ENCODE assay signal across 8 cellular contexts in genomic region chr7:24477807-24478655, GRCh38.
DNase-seq lines count a peak whose midpoint lies in the region; ATAC-seq, FAIRE-seq and TF ChIP-seq lines count a peak whose summit lies in the region.

No MANE protein-coding gene starts in this region.

- TF ChIP-seq CTCF in K562 (IDR thresholded peaks at IDR 0.05 in 2 of 3, conservative IDR thresholded peaks at IDR 0.05 in 1 of 3; ENCODE audit: insufficient read depth in 2 of 3, low read depth in 1 of 3, low read length in 3 of 3) (no peak), liver (IDR thresholded peaks at IDR 0.05; ENCODE audit: low read depth, low read length, missing input control) (no peak)

- no peaks in the 10 kb centered on the region for H3K36me3 ChIP-seq in K562 (ENCODE audit: control insufficient read depth, insufficient read depth, low read length)
- H3K36me3 ChIP-seq in liver (ENCODE audit: control insufficient read depth in 4 of 4, insufficient read depth in 3 of 4, low read depth in 1 of 4, low read length in 3 of 4) = no peaks in the 10 kb centered on the region

- TF ChIP-seq POLR2A in K562 (conservative IDR thresholded peaks at IDR 0.05) = no peak

- intact Hi-C loops in K562 (cut with micrococcal nuclease) = no loop called here

- H3K27me3 ChIP-seq in K562 (ENCODE audit: control insufficient read depth in 2 of 2, insufficient read depth in 2 of 2, low read length in 2 of 2) (no peaks in the 10 kb centered on the region; a peak in 1 of 5 replicates), liver (ENCODE audit: control insufficient read depth in 4 of 4, insufficient read depth in 4 of 4, low read length in 3 of 4) (no peaks in the 10 kb centered on the region)

- H4K20me1 ChIP-seq in K562 (replicated peaks; ENCODE audit: control insufficient read depth, insufficient read depth, low read length) = no peaks in the 10 kb centered on the region

- POLR2A ChIA-PET in K562 (lab: Yijun Ruan, JAX) = interaction anchor here (0.8 to 1.5 kb wide), 2 partner anchors 12 to 21 kb away, joined by 3 to 4 read pairs; no protein-coding TSS in a partner anchor

- ATAC-seq in K562 (peak; percentile 90), GM21737 (IDR thresholded peaks at IDR 0.05; ENCODE audit: unreplicated experiment) (no peak)

- WGBS in K562 (ENCODE audit: insufficient coverage, low coverage, missing lambda C conversion rate) = 17% methylated on average over 5 of the region's 5 CpGs
- 39% methylated on average over 5 of the region's 5 CpGs for WGBS in liver

- TF ChIP-seq RAD21 in Ishikawa (IDR thresholded peaks at IDR 0.05; ENCODE audit: low read depth) (no peak; the same call in 1 of the 2 replicates), K562 (CRISPR knock-in tag; conservative IDR thresholded peaks at IDR 0.05 in 1 of 2, IDR thresholded peaks at IDR 0.05 in 1 of 2) (no peak), liver (IDR thresholded peaks at IDR 0.05) (no peak)

- H3K27ac ChIP-seq in K562 (ENCODE audit: extremely low read depth, low read depth, low read length) (peak overlapping the region; percentile 39; the same call in 2 of the 3 replicates), liver (ENCODE audit: low read depth in 1 of 2, low read length in 2 of 2) (no peak overlapping the region)

- CTCF ChIA-PET in K562 (lab: Yijun Ruan, JAX; ENCODE audit: low intra/inter-chr PET ratio) = no interaction called here

- TF ChIP-seq EP300 in Ishikawa (IDR thresholded peaks at IDR 0.05; ENCODE audit: borderline replicate concordance) (peak; percentile 48; the same call in 1 of the 2 replicates), K562 (IDR thresholded peaks at IDR 0.05; ENCODE audit: low read length) (no peak)

- no peak overlapping the region for H3K9ac ChIP-seq in K562 (ENCODE audit: insufficient read depth in 1 of 2, low read depth in 2 of 2, low read length in 2 of 2)
- H3K9ac ChIP-seq in liver (ENCODE audit: low read depth in 1 of 2, low read length in 2 of 2) = no peak overlapping the region

- 0 out of 2 replicates have a peak overlapping the region, but pooled peaks have one; percentile 28 for H3K4me2 ChIP-seq in K562 (ENCODE audit: insufficient read depth, low read length)

- no TSS peak for BruUV-seq in K562 (replicated peaks; lab: Mats Ljungman, UMichigan)

- in situ Hi-C loops in K562 (cut with MboI) = no loop called here

- no peak overlapping the region for H3K4me3 ChIP-seq in K562
- H3K4me3 ChIP-seq in liver (ENCODE audit: low read depth in 1 of 3, low read length in 3 of 3) = no peak overlapping the region

- H3K79me2 ChIP-seq in K562 (ENCODE audit: control insufficient read depth, insufficient read depth, low read length) = no peaks in the 10 kb centered on the region

- peaks cover 0 to 7% of the 10 kb centered on the region in 2 experiments; a peak in 1 of 5 replicates for H3K4me1 ChIP-seq in K562 (replicated peaks in 1 of 2; ENCODE audit: control insufficient read depth in 2 of 2, insufficient read depth in 2 of 2, low read length in 2 of 2)
- H3K4me1 ChIP-seq in liver (ENCODE audit: control insufficient read depth in 4 of 4, insufficient read depth in 4 of 4, low read length in 3 of 4) = peaks cover 4 to 25% (median 7%) of the 10 kb centered on the region in 4 donors

- H2AFZ ChIP-seq in K562 (ENCODE audit: low read depth, low read length) = peak overlapping the region; percentile 86

- peak; percentile 87 for FAIRE-seq in K562 (lab: Jason Lieb, UNC)

- DNase-seq in AG08396 (ENCODE audit: low spot score) = peak; percentile 73
- peak; percentile 16 to 59 (median 40) for DNase-seq in K562 (ENCODE audit: extremely low read depth in 1 of 4, low spot score in 3 of 4)
- DNase-seq in SKM-1 treated with dmso at 0.1 percent for 144 hours (lab: John Stamatoyannopoulos, UW; ENCODE audit: unreplicated experiment) = no peak
- DNase-seq in T-helper 9 cell = no peak
- DNase-seq in 8988T = no peak

- H3K9me3 ChIP-seq in K562 (replicated peaks; ENCODE audit: control insufficient read depth, insufficient read depth, low read depth, low read length) = no peaks in the 10 kb centered on the region
- no peaks in the 10 kb centered on the region for H3K9me3 ChIP-seq in liver (ENCODE audit: control insufficient read depth in 4 of 4, low read length in 3 of 4)

- no peaks in the 10 kb centered on the region for H3K9me1 ChIP-seq in K562 (ENCODE audit: control insufficient read depth, insufficient read depth, low read length)

TF ChIP-seq in Ishikawa, 13 proteins besides CTCF, POLR2A, EP300 and RAD21 (continues in another document):
- TF ChIP-seq YY1 (IDR thresholded peaks at IDR 0.05; ENCODE audit: low read depth) (no peak), REST (IDR thresholded peaks at IDR 0.05; ENCODE audit: low read depth) (no peak)

TF ChIP-seq in K562, 482 proteins besides CTCF, POLR2A, EP300 and RAD21 (continues in another document):
- TF ChIP-seq SAFB (IDR thresholded peaks at IDR 0.05; ENCODE audit: borderline replicate concordance, low read depth, low read length) = no peak
- no peak for TF ChIP-seq BDP1 (IDR thresholded peaks at IDR 0.05; ENCODE audit: insufficient read depth, insufficient read length)
- TF ChIP-seq ZNF134 (CRISPR knock-in tag; conservative IDR thresholded peaks at IDR 0.05) = no peak
- TF ChIP-seq DPF2 (IDR thresholded peaks at IDR 0.05) = peak; percentile 48; the same call in 1 of the 2 replicates
- no peak for TF ChIP-seq PURB (CRISPR knock-in tag; IDR thresholded peaks at IDR 0.05; ENCODE audit: low read depth)
- TF ChIP-seq PHF8 (IDR thresholded peaks at IDR 0.05; ENCODE audit: borderline replicate concordance, low read length) = no peak
- TF ChIP-seq ZNF121 (CRISPR knock-in tag; conservative IDR thresholded peaks at IDR 0.05) = no peak
- TF ChIP-seq ZNF830 (CRISPR knock-in tag; IDR thresholded peaks at IDR 0.05) = no peak
- TF ChIP-seq CGGBP1 (CRISPR knock-in tag; IDR thresholded peaks at IDR 0.05) = no peak
- TF ChIP-seq BACH1 (tag; IDR thresholded peaks at IDR 0.05) = peak; percentile 59; the same call in 1 of the 2 replicates
- TF ChIP-seq E2F1 (CRISPR knock-in tag; IDR thresholded peaks at IDR 0.05) = no peak
- no peak for TF ChIP-seq CBFA2T2 (conservative IDR thresholded peaks at IDR 0.05)

TF ChIP-seq in liver, 16 proteins besides CTCF, POLR2A, EP300 and RAD21 (continues in another document):
- TF ChIP-seq ATF3 (IDR thresholded peaks at IDR 0.05) (no peak), REST (IDR thresholded peaks at IDR 0.05) (peak; percentile 23), HNF4G (IDR thresholded peaks at IDR 0.05) (peak; percentile 31), RXRA (IDR thresholded peaks at IDR 0.05) (peak in 1 of 2 donors; percentile 57), GABPA (IDR thresholded peaks at IDR 0.05 in 1 of 2, conservative IDR thresholded peaks at IDR 0.05 in 1 of 2) (no peak), HNF4A (conservative IDR thresholded peaks at IDR 0.05) (peak; percentile 51 to 54), FOXA2 (IDR thresholded peaks at IDR 0.05) (no peak), EGR1 (IDR thresholded peaks at IDR 0.05; ENCODE audit: low read depth in 2 of 2) (no peak), FOXA1 (IDR thresholded peaks at IDR 0.05) (no peak), MAX (IDR thresholded peaks at IDR 0.05) (no peak), SP1 (IDR thresholded peaks at IDR 0.05) (peak; percentile 16), NR2F2 (IDR thresholded peaks at IDR 0.05) (peak; percentile 40), TAF1 (conservative IDR thresholded peaks at IDR 0.05) (no peak), YY1 (IDR thresholded peaks at IDR 0.05) (no peak), JUND (IDR thresholded peaks at IDR 0.05) (peak in 1 of 2 donors; percentile 16)

Comparison
In these comparisons a context has a peak if more than half of its experiments do, and no peak if none do; other contexts are left out.
1. DNase-seq: peak in AG08396 (single experiment) and K562 (4 of 4); none in SKM-1 treated with dmso at 0.1 percent for 144 hours (single experiment), T-helper 9 cell (single experiment) and 8988T (single experiment).